1 cellular context compared by ENCODE assay signal in genomic region chr9:20326516-20326915, GRCh38.
TF ChIP-seq lines count a peak whose summit lies in the region.

No MANE protein-coding gene starts in this region.

TF ChIP-seq in GM12878, 131 proteins besides CTCF, POLR2A, EP300 and RAD21 (continued from another document):
- TF ChIP-seq ZNF592 (IDR thresholded peaks at IDR 0.05) (no peak), FOXM1 (IDR thresholded peaks at IDR 0.05; ENCODE audit: low read depth, low read length) (no peak), ZBTB4 (CRISPR knock-in tag; IDR thresholded peaks at IDR 0.05) (no peak)
